16 cellular contexts compared by ENCODE assay signal in genomic region chr7:69436944-69437343, GRCh38.
DNase-seq lines count a peak whose midpoint lies in the region; ATAC-seq and TF ChIP-seq lines count a peak whose summit lies in the region.
"Had no signal": no experiment of that assay in that cellular context is flagged by ENCODE, and none has a peak within 500 bp of the region (broad histone marks: within the 10 kb centered on the region; RNA-seq: fewer than 3 reads in every experiment).

No MANE protein-coding gene starts in this region.

- peaks cover 7% of the 10 kb centered on the region for H3K27me3 Mint-ChIP-seq in nephron (ENCODE audit: low read depth)

- peak overlapping the region in 1 of 4 donors; percentile 14 for H3K27ac ChIP-seq in sigmoid colon
- H3K27ac ChIP-seq: 22Rv1, PC-9 had no signal

- ATAC-seq in GM19328 (IDR thresholded peaks at IDR 0.05; ENCODE audit: unreplicated experiment): no peak

- TF ChIP-seq EP300 in sigmoid colon (IDR thresholded peaks at IDR 0.05): no peak

- no peaks in the 10 kb centered on the region for H3K27me3 ChIP-seq in adipocyte (replicated peaks; ENCODE audit: control insufficient read depth, insufficient read depth, low read length)
- no peaks in the 10 kb centered on the region for H3K27me3 ChIP-seq in sigmoid colon

- H3K4me3 ChIP-seq in adipocyte (ENCODE audit: low read length) (no peak overlapping the region), fibroblast of mammary gland (ENCODE audit: control insufficient read depth, low read depth, low read length) (no peak overlapping the region), sigmoid colon (no peak overlapping the region)
- H3K4me3 ChIP-seq: PC-9 had no signal

- no peaks in the 10 kb centered on the region for H3K36me3 Mint-ChIP-seq in nephron (ENCODE audit: low read depth)

- H3K4me1 ChIP-seq in adipocyte (ENCODE audit: control insufficient read depth, insufficient read depth, low read length) (peaks cover 15% of the 10 kb centered on the region), sigmoid colon (peaks cover 0 to 26% (median 21%) of the 10 kb centered on the region in 4 donors)

- peaks cover 6% of the 10 kb centered on the region for H3K9me3 Mint-ChIP-seq in nephron

- H3K36me3 ChIP-seq in adipocyte (ENCODE audit: control insufficient read depth, insufficient read depth, low read length, severe bottlenecking): no peaks in the 10 kb centered on the region
- H3K36me3 ChIP-seq in sigmoid colon: no peaks in the 10 kb centered on the region

- DNase-seq in AG08395 (ENCODE audit: low spot score): peak; percentile 33
- peak; percentile 69 for DNase-seq in adipocyte (ENCODE audit: low read depth)
- DNase-seq in fibroblast of mammary gland (ENCODE audit: low read depth): peak; percentile 11
- DNase-seq in NCI-H2171 (lab: John Stamatoyannopoulos, UW): no peak
- DNase-seq in kidney tubule cell (ENCODE audit: low spot score): no peak
- no peak for DNase-seq in sigmoid colon
- DNase-seq: GOT3, KBM-7, NCI-H1092, NCI-H1694, NCI-H2227 treated with DMSO at 0.1 percent for 48 hours, NCI-H524, PC-9 had no signal

- 9 to 50% methylated on average over 1 of the region's 1 CpG for WGBS in sigmoid colon, 2 donors

- H3K9ac ChIP-seq in adipocyte (ENCODE audit: low read length): no peak overlapping the region

- H3K27ac Mint-ChIP-seq in nephron: peak overlapping the region in 2 of 3 experiments; percentile 12 to 54

- H3K9me3 ChIP-seq in adipocyte (ENCODE audit: control insufficient read depth, low read length) (no peaks in the 10 kb centered on the region), sigmoid colon (no peaks in the 10 kb centered on the region)

- TF ChIP-seq CTCF in fibroblast of mammary gland (conservative IDR thresholded peaks at IDR 0.05; ENCODE audit: control insufficient read depth, insufficient read depth, low read depth, low read length) (no peak), nephron (IDR thresholded peaks at IDR 0.05; ENCODE audit: unreplicated experiment in 3 of 3) (no peak), sigmoid colon (IDR thresholded peaks at IDR 0.05) (no peak)

- H3K4me1 Mint-ChIP-seq in nephron: peaks cover 33% of the 10 kb centered on the region

- intact Hi-C loops in sigmoid colon (cut with DNase I): no loop called here

- no peak for TF ChIP-seq POLR2A in sigmoid colon (IDR thresholded peaks at IDR 0.05)

- no peak overlapping the region for H3K4me3 Mint-ChIP-seq in nephron

Comparison
In these comparisons a context has a peak if more than half of its experiments do, and no peak if none do; other contexts are left out.
1. DNase-seq: peak in AG08395 (single experiment), adipocyte (single experiment) and fibroblast of mammary gland (single experiment); none in NCI-H2171 (single experiment), kidney tubule cell (single experiment) and sigmoid colon (single experiment).